39 cellular contexts compared by ENCODE assay signal in genomic region chr6:166269301-166270039, GRCh38. TPM values are rescaled to one million over a fixed set of nuclear protein-coding genes. Genes with fewer than 3 reads are reported as not detected.
"Had no signal": no experiment of that assay in that cellular context is flagged by ENCODE, and none has a peak within 500 bp of the region (broad histone marks: within the 10 kb centered on the region; RNA-seq: fewer than 3 reads in every experiment).

No MANE protein-coding gene starts in this region.

- H3K4me1 ChIP-seq: adrenal gland had no signal

- H3K36me3 ChIP-seq: adrenal gland, WERI-Rb-1 had no signal

- H2AFZ ChIP-seq: PC-9 had no signal

- H3K9me3 ChIP-seq: adrenal gland had no signal

- H3K9ac ChIP-seq: KMS-11 had no signal

- H3K4me3 ChIP-seq: adrenal gland, PC-9 had no signal

- ATAC-seq: activated CD8-positive, alpha-beta memory T cell treated with anti-CD3 and anti-CD28 coated beads, Interleukin-2, amount 10 ng/mL, durations not matched to agents 7 days and 5 days; activated T-cell treated with anti-CD3 and anti-CD28 coated beads, Interleukin-2, amount 50 U/mL, for 72 hours; activated T-helper 17 cell treated with anti-CD3 and anti-CD28 coated beads, Interleukin-2, amount 50 U/mL, for 72 hours; Right ventricle myocardium inferior had no signal

- H3K4me3 Mint-ChIP-seq: activated CD4-positive, alpha-beta memory T cell treated with anti-CD3 and anti-CD28 coated beads, Interleukin-2, amount 10 ng/mL, durations not matched to agents 7 days and 5 days; activated CD8-positive, alpha-beta memory T cell treated with anti-CD3 and anti-CD28 coated beads, Interleukin-2, amount 10 ng/mL, durations not matched to agents 7 days and 5 days; activated naive CD8-positive, alpha-beta T cell treated with anti-CD3 and anti-CD28 coated beads, Interleukin-2, amount 10 ng/mL, durations not matched to agents 7 days and 5 days; activated T-cell treated with anti-CD3 and anti-CD28 coated beads, Interleukin-2, amount 50 U/mL, for 72 hours; activated T-helper 17 cell treated with anti-CD3 and anti-CD28 coated beads, Interleukin-2, amount 50 U/mL, for 72 hours; brain had no signal

- DNase-seq: activated CD4-positive, alpha-beta memory T cell treated with anti-CD3 and anti-CD28 coated beads, Interleukin-2, amount 10 ng/mL, durations not matched to agents 7 days and 5 days; activated CD4-positive, alpha-beta T cell treated with anti-CD3 and anti-CD28 coated beads for 1 hour; activated CD4-positive, alpha-beta T cell treated with anti-CD3 and anti-CD28 coated beads for 48 hours; activated CD4-positive, CD25-positive, alpha-beta regulatory T cell; activated CD8-positive, alpha-beta memory T cell treated with anti-CD3 and anti-CD28 coated beads for 24 hours; activated CD8-positive, alpha-beta memory T cell treated with anti-CD3 and anti-CD28 coated beads, Interleukin-2, amount 10 ng/mL, durations not matched to agents 7 days and 5 days; activated CD8-positive, alpha-beta memory T cell treated with anti-CD3 and anti-CD28 coated beads, Interleukin-2, amount 50 U/mL, for 48 hours; activated effector memory CD4-positive, alpha-beta T cell treated with anti-CD3 and anti-CD28 coated beads, Interleukin-2, amount 50 U/mL, for 16 hours; activated naive CD4-positive, alpha-beta T cell; activated naive CD4-positive, alpha-beta T cell treated with anti-CD3 and anti-CD28 coated beads, Interleukin-2, amount 50 U/mL, for 16 hours; activated naive CD8-positive, alpha-beta T cell treated with anti-CD3 and anti-CD28 coated beads, Interleukin-2, amount 10 ng/mL, durations not matched to agents 7 days and 5 days; activated T-cell treated with anti-CD3 and anti-CD28 coated beads, Interleukin-2, amount 50 U/mL, for 72 hours; adrenal gland; central memory CD4-positive, alpha-beta T cell; MM.1S; NCI-H1092; NCI-H1436 treated with DMSO at 0.1 percent for 48 hours; NCI-H1694 treated with DMSO at 0.1 percent for 48 hours; NCI-H2029 treated with DMSO at 0.1 percent for 48 hours; NCI-H2107; NCI-H2171; NCI-H510A; NCI-H526; NCI-H748 treated with DMSO at 0.1 percent for 48 hours; NK-92 treated with Interleukin-12 subunit alpha and Interleukin-12 subunit beta, amount 100 ng/mL, for 24 hours; PC-9; SIG-M5; T1000; WERI-Rb-1 had no signal

- H3K36me3 Mint-ChIP-seq: activated CD8-positive, alpha-beta memory T cell treated with anti-CD3 and anti-CD28 coated beads, Interleukin-2, amount 10 ng/mL, durations not matched to agents 7 days and 5 days; activated naive CD8-positive, alpha-beta T cell treated with anti-CD3 and anti-CD28 coated beads, Interleukin-2, amount 10 ng/mL, durations not matched to agents 7 days and 5 days; brain had no signal

- H3K9me3 Mint-ChIP-seq: activated CD4-positive, alpha-beta memory T cell treated with anti-CD3 and anti-CD28 coated beads, Interleukin-2, amount 10 ng/mL, durations not matched to agents 7 days and 5 days; activated naive CD8-positive, alpha-beta T cell treated with anti-CD3 and anti-CD28 coated beads, Interleukin-2, amount 10 ng/mL, durations not matched to agents 7 days and 5 days; activated T-cell treated with anti-CD3 and anti-CD28 coated beads, Interleukin-2, amount 50 U/mL, for 72 hours; activated T-helper 17 cell treated with anti-CD3 and anti-CD28 coated beads, Interleukin-2, amount 50 U/mL, for 72 hours; brain had no signal

- H3K4me1 Mint-ChIP-seq: activated CD4-positive, alpha-beta memory T cell treated with anti-CD3 and anti-CD28 coated beads, Interleukin-2, amount 10 ng/mL, durations not matched to agents 7 days and 5 days; activated CD8-positive, alpha-beta memory T cell treated with anti-CD3 and anti-CD28 coated beads, Interleukin-2, amount 10 ng/mL, durations not matched to agents 7 days and 5 days; activated naive CD8-positive, alpha-beta T cell treated with anti-CD3 and anti-CD28 coated beads, Interleukin-2, amount 10 ng/mL, durations not matched to agents 7 days and 5 days; activated T-helper 17 cell treated with anti-CD3 and anti-CD28 coated beads, Interleukin-2, amount 50 U/mL, for 72 hours; brain had no signal

- H3K4me2 ChIP-seq: KMS-11, PC-9 had no signal

- H3K27ac ChIP-seq: adrenal gland, KMS-11, PC-9, RWPE1, WERI-Rb-1 had no signal

- H3K27me3 ChIP-seq: adrenal gland had no signal

- FAIRE-seq: RCC 7860 had no signal

RNA-seq across cellular contexts. Expression of gene PRR18, which starts 38.7 kb away (rescaled TPM):
- total RNA-seq: activated CD4-positive, alpha-beta memory T cell treated with anti-CD3 and anti-CD28 coated beads, Interleukin-2, amount 10 ng/mL, durations not matched to agents 7 days and 5 days; activated CD8-positive, alpha-beta memory T cell treated with anti-CD3 and anti-CD28 coated beads, Interleukin-2, amount 10 ng/mL, durations not matched to agents 7 days and 5 days; activated naive CD8-positive, alpha-beta T cell treated with anti-CD3 and anti-CD28 coated beads, Interleukin-2, amount 10 ng/mL, durations not matched to agents 7 days and 5 days; activated T-helper 17 cell treated with anti-CD3 and anti-CD28 coated beads, Interleukin-2, amount 50 U/mL, for 72 hours; LHCN-M2; PC-9; SK-MEL-5; T-helper 1 cell treated with Interleukin-12 subunit alpha and Interleukin-12 subunit beta and Interleukin-4 antibody, amounts not matched to agents 30 ng/mL and 1 ng/mL, for 36 hours; T-helper 2 cell treated with Interferon-gamma antibody and Interleukin-4, amounts not matched to agents 100 ng/mL and 5 ng/mL, for 36 hours had no signal
